Comparison of ENCODE assay signal across 19 cellular contexts in genomic region chr16:4814046-4814445, GRCh38. TPM values are rescaled to one million over a fixed set of nuclear protein-coding genes. Genes with fewer than 3 reads are reported as not detected.
"Had no signal": no experiment of that assay in that cellular context is flagged by ENCODE, and none has a peak within 500 bp of the region (broad histone marks: within the 10 kb centered on the region; RNA-seq: fewer than 3 reads in every experiment).

No MANE protein-coding gene starts in this region.

- H3K9me3 ChIP-seq: breast epithelium, mucosa of descending colon, upper lobe of left lung had no signal

- H3K27me3 ChIP-seq: breast epithelium, upper lobe of left lung had no signal

- H3K4me1 ChIP-seq: breast epithelium, upper lobe of left lung had no signal

- H3K4me3 ChIP-seq: breast epithelium, mucosa of descending colon, upper lobe of left lung had no signal

- DNase-seq: activated CD4-positive, alpha-beta T cell treated with anti-CD3 and anti-CD28 coated beads, Interleukin-2, amount 50 U/mL, for 4 hours; activated CD4-positive, CD25-positive, alpha-beta regulatory T cell treated with anti-CD3 and anti-CD28 coated beads, Interleukin-2, amount 50 U/mL, for 72 hours; activated CD8-positive, alpha-beta memory T cell treated with anti-CD3 and anti-CD28 coated beads, Interleukin-2, amount 10 ng/mL, durations not matched to agents 7 days and 5 days; activated effector memory CD4-positive, alpha-beta T cell treated with anti-CD3 and anti-CD28 coated beads, Interleukin-2, amount 50 U/mL, for 16 hours; activated T-cell treated with anti-CD3 and anti-CD28 coated beads, Interleukin-2, amount 50 U/mL, for 24 hours; amygdala; hypothalamus; left colon; mammary epithelial cell; mucosa of descending colon; natural killer cell; T-helper 9 cell; upper lobe of left lung had no signal

- H3K27ac ChIP-seq: breast epithelium, upper lobe of left lung had no signal

- ATAC-seq: activated CD8-positive, alpha-beta memory T cell treated with anti-CD3 and anti-CD28 coated beads, Interleukin-2, amount 10 ng/mL, durations not matched to agents 7 days and 5 days; activated naive CD4-positive, alpha-beta T cell treated with anti-CD3 and anti-CD28 coated beads, Interleukin-2, amount 50 U/mL, for 72 hours; left colon; mucosa of descending colon; natural killer cell had no signal

- FAIRE-seq: endothelial cell of umbilical vein had no signal

RNA-seq across cellular contexts. Expression of gene SMIM22, which starts 18.9 kb away (rescaled TPM):
- total RNA-seq: activated CD8-positive, alpha-beta memory T cell treated with anti-CD3 and anti-CD28 coated beads, Interleukin-2, amount 10 ng/mL, durations not matched to agents 7 days and 5 days; activated naive CD4-positive, alpha-beta T cell treated with anti-CD3 and anti-CD28 coated beads, Interleukin-2, amount 50 U/mL, for 72 hours; chondrocyte; endothelial cell of umbilical vein; natural killer cell; pulmonary artery endothelial cell; SK-MEL-5 had no signal
- polyA plus RNA-seq: endothelial cell of umbilical vein had no signal

RNA-seq across cellular contexts. Expression of gene SEPTIN12, which starts 25.9 kb away (rescaled TPM):
- total RNA-seq: activated CD8-positive, alpha-beta memory T cell treated with anti-CD3 and anti-CD28 coated beads, Interleukin-2, amount 10 ng/mL, durations not matched to agents 7 days and 5 days; activated naive CD4-positive, alpha-beta T cell treated with anti-CD3 and anti-CD28 coated beads, Interleukin-2, amount 50 U/mL, for 72 hours; breast epithelium; chondrocyte; endothelial cell of umbilical vein; mammary epithelial cell; pulmonary artery endothelial cell; SK-MEL-5; upper lobe of left lung had no signal
- polyA plus RNA-seq: endothelial cell of umbilical vein, mammary epithelial cell had no signal
